Comparison of ENCODE assay signal across 9 cellular contexts in the genomic region with DNA sequence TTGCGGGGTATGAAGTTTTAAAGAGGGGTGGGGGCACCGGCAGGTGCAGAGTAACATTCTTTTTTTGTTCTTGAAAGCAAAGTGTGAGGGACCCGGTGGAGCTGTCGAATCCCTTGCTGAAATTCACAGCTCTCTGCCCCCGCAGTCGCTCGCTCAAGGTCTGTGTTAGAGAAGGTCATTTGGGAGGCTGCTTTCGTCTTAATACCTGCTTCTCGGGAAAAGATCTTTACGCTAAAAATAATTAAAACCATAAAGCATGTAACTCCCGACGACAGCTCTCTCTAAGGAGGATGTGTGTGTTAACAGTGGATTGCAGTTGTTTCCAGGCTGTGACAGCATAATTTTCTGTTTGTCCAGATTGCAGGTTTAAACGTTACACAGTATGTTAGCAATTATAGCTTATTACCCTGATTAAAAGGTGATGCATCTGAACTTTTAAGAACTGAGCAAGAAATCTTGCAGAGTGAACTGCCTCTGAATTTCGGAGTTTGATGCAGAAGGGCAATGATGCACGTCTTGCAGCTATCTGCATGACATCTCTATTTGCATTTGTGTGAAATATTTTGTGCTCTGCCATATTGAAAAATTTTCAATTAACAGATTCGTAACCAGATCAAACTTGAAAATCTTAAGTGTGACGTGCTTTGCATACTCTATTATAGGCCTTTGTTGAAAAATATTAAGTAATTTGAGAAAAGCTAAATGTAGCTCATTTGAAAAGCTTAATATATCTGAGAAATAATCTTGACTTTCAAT. TPM values are rescaled to one million over a fixed set of nuclear protein-coding genes. Genes with fewer than 3 reads are reported as not detected.
DNase-seq lines count a peak whose midpoint lies in the region; ATAC-seq and TF ChIP-seq lines count a peak whose summit lies in the region.
"Had no signal": no experiment of that assay in that cellular context is flagged by ENCODE, and none has a peak within 500 bp of the region (broad histone marks: within the 10 kb centered on the region; RNA-seq: fewer than 3 reads in every experiment).

No MANE protein-coding gene starts in this region.

- CTCF ChIA-PET in activated naive CD4-positive, alpha-beta T cell treated with anti-CD3 and anti-CD28 coated beads for 36 hours (lab: Charles Lee), result interaction anchor here (0.7 to 1.4 kb wide), 2 partner anchors 26 to 685 kb away, joined by 3 to 4 read pairs; no protein-coding TSS in a partner anchor

- H3K36me3 ChIP-seq in thoracic aorta, result no peaks in the 10 kb centered on the region

- H3K27me3 Mint-ChIP-seq in activated naive CD4-positive, alpha-beta T cell treated with anti-CD3 and anti-CD28 coated beads for 36 hours (ENCODE audit: low read depth), result peaks cover 45% of the 10 kb centered on the region
- peaks cover 60% of the 10 kb centered on the region for H3K27me3 Mint-ChIP-seq in activated T-helper 2 cell treated with anti-CD3 and anti-CD28 coated beads, Interferon-gamma antibody, Interleukin-2, Interleukin-4, amounts not matched to agents 10 μg/mL and 5 μg/mL and 100 μg/mL, durations not matched to agents 14 hours and 24 hours and 36 hours (ENCODE audit: low read depth)
- H3K27me3 Mint-ChIP-seq in immature natural killer cell (ENCODE audit: low read depth in 3 of 3), result peaks cover 18 to 20% (median 20%) of the 10 kb centered on the region in 3 donors

- no peaks in the 10 kb centered on the region for H3K9me3 Mint-ChIP-seq in activated naive CD4-positive, alpha-beta T cell treated with anti-CD3 and anti-CD28 coated beads for 36 hours
- H3K9me3 Mint-ChIP-seq in activated T-helper 2 cell treated with anti-CD3 and anti-CD28 coated beads, Interferon-gamma antibody, Interleukin-2, Interleukin-4, amounts not matched to agents 10 μg/mL and 5 μg/mL and 100 μg/mL, durations not matched to agents 14 hours and 24 hours and 36 hours, result no peaks in the 10 kb centered on the region
- no peaks in the 10 kb centered on the region for H3K9me3 Mint-ChIP-seq in immature natural killer cell

- intact Hi-C loops in activated naive CD4-positive, alpha-beta T cell treated with anti-CD3 and anti-CD28 coated beads for 36 hours (cut with micrococcal nuclease), result no loop called here
- intact Hi-C loops in activated T-helper 2 cell treated with anti-CD3 and anti-CD28 coated beads, Interferon-gamma antibody, Interleukin-2, Interleukin-4, amounts not matched to agents 10 μg/mL and 5 μg/mL and 100 μg/mL, durations not matched to agents 14 hours and 24 hours and 36 hours (cut with micrococcal nuclease), result no loop called here

- H3K9me3 ChIP-seq in thoracic aorta, result no peaks in the 10 kb centered on the region

- no peak overlapping the region for H3K27ac Mint-ChIP-seq in activated naive CD4-positive, alpha-beta T cell treated with anti-CD3 and anti-CD28 coated beads for 36 hours
- H3K27ac Mint-ChIP-seq in activated T-helper 2 cell treated with anti-CD3 and anti-CD28 coated beads, Interferon-gamma antibody, Interleukin-2, Interleukin-4, amounts not matched to agents 10 μg/mL and 5 μg/mL and 100 μg/mL, durations not matched to agents 14 hours and 24 hours and 36 hours, result no peak overlapping the region
- no peak overlapping the region for H3K27ac Mint-ChIP-seq in immature natural killer cell

- H3K27ac ChIP-seq in thoracic aorta, result no peak overlapping the region

- ATAC-seq in thoracic aorta (ENCODE audit: insufficient number of reproducible peaks, low FRiP score, low read depth) (no peak), GM21825 (IDR thresholded peaks at IDR 0.05; ENCODE audit: unreplicated experiment) (no peak), HG03457 (IDR thresholded peaks at IDR 0.05; ENCODE audit: unreplicated experiment) (no peak)

- no peaks in the 10 kb centered on the region for H3K27me3 ChIP-seq in thoracic aorta (replicated peaks; ENCODE audit: insufficient read depth)

- peak overlapping the region; percentile 71 for H3K4me3 ChIP-seq in thoracic aorta

- H3K4me1 ChIP-seq in thoracic aorta (ENCODE audit: control insufficient read depth in 1 of 2, low read depth in 2 of 2), result peaks cover 0 to 5% of the 10 kb centered on the region in 2 donors

- no peaks in the 10 kb centered on the region for H3K36me3 Mint-ChIP-seq in activated naive CD4-positive, alpha-beta T cell treated with anti-CD3 and anti-CD28 coated beads for 36 hours (ENCODE audit: low read depth)
- no peaks in the 10 kb centered on the region for H3K36me3 Mint-ChIP-seq in activated T-helper 2 cell treated with anti-CD3 and anti-CD28 coated beads, Interferon-gamma antibody, Interleukin-2, Interleukin-4, amounts not matched to agents 10 μg/mL and 5 μg/mL and 100 μg/mL, durations not matched to agents 14 hours and 24 hours and 36 hours (ENCODE audit: low read depth)
- H3K36me3 Mint-ChIP-seq in immature natural killer cell, result no peaks in the 10 kb centered on the region

- no peak for TF ChIP-seq CTCF in thoracic aorta (IDR thresholded peaks at IDR 0.05)

- peak overlapping the region; percentile 44 for H3K4me3 Mint-ChIP-seq in activated naive CD4-positive, alpha-beta T cell treated with anti-CD3 and anti-CD28 coated beads for 36 hours
- peak overlapping the region; percentile 28 for H3K4me3 Mint-ChIP-seq in activated T-helper 2 cell treated with anti-CD3 and anti-CD28 coated beads, Interferon-gamma antibody, Interleukin-2, Interleukin-4, amounts not matched to agents 10 μg/mL and 5 μg/mL and 100 μg/mL, durations not matched to agents 14 hours and 24 hours and 36 hours (ENCODE audit: low read depth)
- peak overlapping the region; percentile 15 to 41 (median 21) for H3K4me3 Mint-ChIP-seq in immature natural killer cell

- peaks cover 4% of the 10 kb centered on the region for H3K4me1 Mint-ChIP-seq in activated naive CD4-positive, alpha-beta T cell treated with anti-CD3 and anti-CD28 coated beads for 36 hours (ENCODE audit: low read depth)
- H3K4me1 Mint-ChIP-seq in activated T-helper 2 cell treated with anti-CD3 and anti-CD28 coated beads, Interferon-gamma antibody, Interleukin-2, Interleukin-4, amounts not matched to agents 10 μg/mL and 5 μg/mL and 100 μg/mL, durations not matched to agents 14 hours and 24 hours and 36 hours (ENCODE audit: low read depth), result peaks cover 4% of the 10 kb centered on the region
- H3K4me1 Mint-ChIP-seq in immature natural killer cell, result peaks cover 4 to 6% of the 10 kb centered on the region in 2 donors

- no peak for DNase-seq in activated naive CD4-positive, alpha-beta T cell treated with anti-CD3 and anti-CD28 coated beads for 36 hours
- DNase-seq in activated naive CD4-positive, alpha-beta T cell (lab: John Stamatoyannopoulos, UW), result no peak
- no peak for DNase-seq in activated T-helper 2 cell treated with anti-CD3 and anti-CD28 coated beads, Interferon-gamma antibody, Interleukin-2, Interleukin-4, amounts not matched to agents 10 μg/mL and 5 μg/mL and 100 μg/mL, durations not matched to agents 14 hours and 24 hours and 36 hours (ENCODE audit: low spot score)
- no peak for DNase-seq in immature natural killer cell
- DNase-seq in thoracic aorta (ENCODE audit: low spot score), result no peak
- DNase-seq in GOT3 (lab: John Stamatoyannopoulos, UW), result no peak
- DNase-seq: stimulated activated CD4-positive, alpha-beta T cell treated with anti-CD3 and anti-CD28 coated beads, Interleukin-4, amount 100 ng/mL, for 1 hour had no signal

RNA-seq across cellular contexts. Expression of a gene that starts 1.0 kb away (rescaled TPM):
- total RNA-seq in activated naive CD4-positive, alpha-beta T cell treated with anti-CD3 and anti-CD28 coated beads for 36 hours, result under 1 TPM; 0.24 to 0.35 TPM
- total RNA-seq in activated T-helper 2 cell treated with anti-CD3 and anti-CD28 coated beads, Interferon-gamma antibody, Interleukin-2, Interleukin-4, amounts not matched to agents 10 μg/mL and 5 μg/mL and 100 μg/mL, durations not matched to agents 14 hours and 24 hours and 36 hours, result 0.91 and 0.92 TPM in 2 replicates
- not detected for polyA plus RNA-seq in immature natural killer cell
- 10 to 100 TPM in 1 of 2 donors, 1 to 10 TPM in 1; 9.9 to 18.4 TPM for total RNA-seq in thoracic aorta
